ENCODE assay signal across 8 cellular contexts in the genomic region with DNA sequence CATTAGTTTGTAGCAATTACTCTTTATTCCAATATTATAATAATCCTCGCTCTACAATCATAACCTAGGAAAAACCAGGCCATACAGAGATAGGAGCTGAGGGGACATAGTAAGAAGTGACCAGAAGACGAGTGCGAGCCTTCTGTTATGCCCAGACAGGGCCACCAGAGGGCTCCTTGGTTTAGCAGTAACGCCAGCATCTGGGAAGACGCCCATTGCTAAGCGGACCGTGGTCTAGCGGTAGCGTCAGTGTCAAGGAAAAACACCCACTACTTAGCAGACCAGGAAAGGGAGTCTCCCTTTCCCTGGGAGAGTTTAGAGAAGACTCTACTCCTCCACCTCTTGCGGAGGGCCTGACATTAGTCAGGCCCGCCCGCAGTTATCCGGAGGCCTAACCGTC.
A peak's percentile ranks its signal among the peaks of the same experiment; 100 is the strongest.
DNase-seq lines count a peak whose midpoint lies in the region; ATAC-seq and TF ChIP-seq lines count a peak whose summit lies in the region.
"Not testable (repeated sequence)": the region's sequence is repeated elsewhere in the genome, so short reads cannot be mapped to it uniquely, and the experiment has no call there.

No MANE protein-coding gene starts in this region.

- H3K27me3 Mint-ChIP-seq in H9 (ENCODE audit: low read depth), result peaks cover 36% of the 10 kb centered on the region

- not testable (repeated sequence) for H3K27ac Mint-ChIP-seq in H9

- H3K4me2 ChIP-seq in H9 (ENCODE audit: insufficient read depth, insufficient read length, low read length), result not testable (repeated sequence)

- not testable (repeated sequence) for H3K36me3 ChIP-seq in BE2C; RWPE2 (ENCODE audit: low read depth)

- not testable (repeated sequence) for H2BK5ac ChIP-seq in H9 (ENCODE audit: insufficient read length, low read length)

- not testable (repeated sequence) for H3K27ac ChIP-seq in H9 (ENCODE audit: insufficient read length, low read depth, low read length); RWPE2 (ENCODE audit: poor library complexity, severe bottlenecking)

- H3K23me2 ChIP-seq in H9 (ENCODE audit: insufficient read length, low read depth, low read length, poor library complexity, severe bottlenecking), result not testable (repeated sequence)

- not testable (repeated sequence) for H3K9me3 ChIP-seq in BE2C; H9 (ENCODE audit: control insufficient read depth, low read depth, low read length); RWPE2 (ENCODE audit: severe bottlenecking)

- not testable (repeated sequence) for H3K56ac ChIP-seq in H9 (ENCODE audit: insufficient read length, low read depth, low read length)

- H3K36me3 Mint-ChIP-seq in H9 (ENCODE audit: insufficient read depth in 1 of 3, low read depth in 3 of 3), result peaks cover 9 to 14% (median 12%) of the 10 kb centered on the region in 3 experiments

- not testable (repeated sequence) for H3K4me1 ChIP-seq in BE2C; H9 (ENCODE audit: insufficient read depth, low read length); RWPE2 (ENCODE audit: insufficient read depth, poor library complexity, severe bottlenecking)

- H2BK15ac ChIP-seq in H9 (ENCODE audit: low read depth, low read length), result not testable (repeated sequence)

- not testable (repeated sequence) for H2BK12ac ChIP-seq in H9 (ENCODE audit: insufficient read length, low read depth, low read length)

- H3K9me3 Mint-ChIP-seq in H9, result peaks cover 15 to 30% of the 10 kb centered on the region in 2 experiments

- H2AK5ac ChIP-seq in H9 (ENCODE audit: insufficient read length, low read length), result not testable (repeated sequence)

- H2BK120ac ChIP-seq in H9 (ENCODE audit: low read depth, low read length, poor library complexity, severe bottlenecking), result not testable (repeated sequence)

- not testable (repeated sequence) for H4K91ac ChIP-seq in H9 (ENCODE audit: insufficient read length, low read depth, low read length)

- not testable (repeated sequence) for H3K79me1 ChIP-seq in H9 (ENCODE audit: insufficient read depth, low read depth, low read length, poor library complexity, severe bottlenecking)

- H4K5ac ChIP-seq in H9 (ENCODE audit: insufficient read length, low read depth, low read length), result not testable (repeated sequence)

- H3K4ac ChIP-seq in H9 (ENCODE audit: low read depth, low read length), result not testable (repeated sequence)

- not testable (repeated sequence) for H4K20me1 ChIP-seq in H9 (ENCODE audit: control insufficient read depth, insufficient read depth, insufficient read length)

- not testable (repeated sequence) for H3K23ac ChIP-seq in H9 (ENCODE audit: insufficient read length, low read depth, low read length)

- not testable (repeated sequence) for H3K14ac ChIP-seq in H9 (ENCODE audit: insufficient read depth, low read length)

- not testable (repeated sequence) for ATAC-seq in RWPE2 (ENCODE audit: low read depth)

- not testable (repeated sequence) for H3K18ac ChIP-seq in H9 (ENCODE audit: insufficient read length, low read depth, low read length)

- not testable (repeated sequence) for H3K4me3 Mint-ChIP-seq in H9

- not testable (repeated sequence) for H3K27me3 ChIP-seq in BE2C; H9 (ENCODE audit: insufficient read depth, low read length); RWPE2 (ENCODE audit: insufficient read depth, poor library complexity, severe bottlenecking)

- H3K79me2 ChIP-seq in H9 (ENCODE audit: insufficient read depth, low read length), result not testable (repeated sequence)

- not testable (repeated sequence) for H4K8ac ChIP-seq in H9 (replicated peaks; ENCODE audit: insufficient read length, low read depth, low read length)

- H2BK20ac ChIP-seq in H9 (ENCODE audit: low read depth, low read length, poor library complexity, severe bottlenecking), result not testable (repeated sequence)

- H3K9ac ChIP-seq in H9 (ENCODE audit: extremely low read depth, insufficient read length, low read length), result not testable (repeated sequence)

- H3K4me3 ChIP-seq in BE2C (ENCODE audit: low read depth, low read length); RWPE2 (ENCODE audit: severe bottlenecking): not testable (repeated sequence)

- not testable (repeated sequence) for H3T11ph ChIP-seq in H9 (ENCODE audit: low read length)

- peak; percentile 60 for DNase-seq in BE2C
- DNase-seq in H9, result peak; percentile 39
- peak; percentile 8 for DNase-seq in NCI-H2171 treated with DMSO at 0.1 percent for 48 hours (lab: John Stamatoyannopoulos, UW)
- DNase-seq in RWPE2 (ENCODE audit: low spot score), result not testable (repeated sequence)
- DNase-seq in activated T-cell treated with anti-CD3 and anti-CD28 coated beads for 48 hours (ENCODE audit: low read depth), result peak; percentile 0
- DNase-seq in dermis blood vessel endothelial cell, result peak; percentile 6
- DNase-seq in iPS DF 4.7 (ENCODE audit: extremely low read depth, low spot score), result peak; percentile 5
- DNase-seq in stimulated activated CD8-positive, alpha-beta memory T cell treated with anti-CD3 and anti-CD28 coated beads, Interleukin-4, amount 100 ng/mL, for 48 hours, result peak; percentile 31

- TF ChIP-seq CTCF in BE2C (IDR thresholded peaks at IDR 0.05; ENCODE audit: low read depth, low read length), result peak; percentile 29
- peak; percentile 63 for TF ChIP-seq CTCF in H9 (conservative IDR thresholded peaks at IDR 0.05)
- peak; percentile 11 for TF ChIP-seq CTCF in RWPE2 (IDR thresholded peaks at IDR 0.05; ENCODE audit: poor library complexity, severe bottlenecking)

- H2AFZ ChIP-seq in H9 (ENCODE audit: low read length), result not testable (repeated sequence)

- no CpG with 5 or more reads among the region's 14 CpGs for WGBS in H9 (ENCODE audit: extremely low coverage, insufficient read length, low lambda C conversion rate)

- H3K4me1 Mint-ChIP-seq in H9, result peaks cover 0 to 11% of the 10 kb centered on the region in 2 experiments; a peak in 2 of 4 replicates

Comparison
In these comparisons a context has a peak if more than half of its experiments do, and no peak if none do; other contexts are left out.
1. CTCF ChIP-seq: peak in every context shown above with its lines; median percentile 63 in H9; 29 in BE2C; 11 in RWPE2.